Comparison of ENCODE assay signal across 17 cellular contexts in genomic region chr2:44706584-44707553, GRCh38.
A peak's percentile ranks its signal among the peaks of the same experiment; 100 is the strongest.
DNase-seq lines count a peak whose midpoint lies in the region; ATAC-seq and TF ChIP-seq lines count a peak whose summit lies in the region.
"Had no signal": no experiment of that assay in that cellular context is flagged by ENCODE, and none has a peak within 500 bp of the region (broad histone marks: within the 10 kb centered on the region; RNA-seq: fewer than 3 reads in every experiment).

No MANE protein-coding gene starts in this region.

- no peak overlapping the region for H3K27ac ChIP-seq in upper lobe of right lung
- H3K27ac ChIP-seq in sigmoid colon: no peak overlapping the region
- H3K27ac ChIP-seq in right lobe of liver: no peak overlapping the region
- H3K27ac ChIP-seq: body of pancreas, neutrophil, RWPE1, tibial artery, VCaP had no signal

- 95% methylated on average over 13 of the region's 13 CpGs for WGBS in sigmoid colon, 2 donors
- 95% methylated on average over 11 of the region's 13 CpGs for WGBS in right lobe of liver (ENCODE audit: insufficient coverage, low coverage, low lambda C conversion rate, missing lambda C conversion rate)

- no peaks in the 10 kb centered on the region for H3K36me3 ChIP-seq in upper lobe of right lung
- no peaks in the 10 kb centered on the region for H3K36me3 ChIP-seq in sigmoid colon
- H3K36me3 ChIP-seq in right lobe of liver: no peaks in the 10 kb centered on the region
- H3K36me3 ChIP-seq: neutrophil, tibial artery had no signal

- H3K27me3 ChIP-seq in upper lobe of right lung: no peaks in the 10 kb centered on the region
- H3K27me3 ChIP-seq in sigmoid colon: no peaks in the 10 kb centered on the region
- H3K27me3 ChIP-seq in right lobe of liver: no peaks in the 10 kb centered on the region
- H3K27me3 ChIP-seq: body of pancreas, tibial artery had no signal

- H3K4me3 ChIP-seq in upper lobe of right lung (no peak overlapping the region), sigmoid colon (no peak overlapping the region), right lobe of liver (no peak overlapping the region)
- H3K4me3 ChIP-seq: body of pancreas, tibial artery had no signal

- intact Hi-C loops in upper lobe of right lung (cut with DNase I): no loop called here
- intact Hi-C loops in sigmoid colon (cut with DNase I): no loop called here
- intact Hi-C loops in right lobe of liver (cut with DNase I): no loop called here

- ATAC-seq in HG03521 (IDR thresholded peaks at IDR 0.05; ENCODE audit: unreplicated experiment): no peak
- ATAC-seq in upper lobe of right lung: no peak
- no peak for ATAC-seq in right lobe of liver
- ATAC-seq: body of pancreas; stimulated activated memory B cell treated with anti-CD40 and anti-IgM and Interleukin-4, amounts not matched to agents 10 μg/mL and 1 μg/mL and 100 μg/mL, for 72 hours had no signal

- no peak for TF ChIP-seq CTCF in upper lobe of right lung (IDR thresholded peaks at IDR 0.05)
- TF ChIP-seq CTCF in sigmoid colon (IDR thresholded peaks at IDR 0.05): no peak
- no peak for TF ChIP-seq CTCF in right lobe of liver (IDR thresholded peaks at IDR 0.05)

- H3K9me3 ChIP-seq in upper lobe of right lung (no peaks in the 10 kb centered on the region), sigmoid colon (no peaks in the 10 kb centered on the region), right lobe of liver (no peaks in the 10 kb centered on the region)
- H3K9me3 ChIP-seq: body of pancreas, neutrophil, tibial artery had no signal

- TF ChIP-seq POLR2A in sigmoid colon (IDR thresholded peaks at IDR 0.05) (no peak), right lobe of liver (IDR thresholded peaks at IDR 0.05) (no peak)

- no peak for TF ChIP-seq EP300 in sigmoid colon (IDR thresholded peaks at IDR 0.05)

- DNase-seq in DMS153 treated with DMSO at 0.1 percent for 48 hours (lab: John Stamatoyannopoulos, UW; ENCODE audit: unreplicated experiment) (peak; percentile 96), NCI-H146 (lab: John Stamatoyannopoulos, UW) (peak; percentile 78), NCI-H774 (lab: John Stamatoyannopoulos, UW) (peak; percentile 67), globus pallidus (ENCODE audit: low spot score) (peak; percentile 30), upper lobe of right lung (no peak), sigmoid colon (no peak), right lobe of liver (no peak)
- DNase-seq: ACHN; activated CD4-positive, alpha-beta memory T cell treated with anti-CD3 and anti-CD28 coated beads for 36 hours; body of pancreas; dermis blood vessel endothelial cell; tibial artery had no signal

- no peaks in the 10 kb centered on the region for H3K4me1 ChIP-seq in upper lobe of right lung
- H3K4me1 ChIP-seq in sigmoid colon: no peaks in the 10 kb centered on the region
- H3K4me1 ChIP-seq in right lobe of liver: no peaks in the 10 kb centered on the region
- H3K4me1 ChIP-seq: body of pancreas, tibial artery had no signal

Comparison
In these comparisons a context has a peak if more than half of its experiments do, and no peak if none do; other contexts are left out.
1. DNase-seq: peak in DMS153 treated with DMSO at 0.1 percent for 48 hours (single experiment), NCI-H146 (single experiment), NCI-H774 (single experiment) and globus pallidus (single experiment); none in upper lobe of right lung (single experiment), sigmoid colon (single experiment) and right lobe of liver (0 of 3).